1 cellular context compared by ENCODE assay signal in genomic region chr4:22500831-22501714, GRCh38.
A peak's percentile ranks its signal among the peaks of the same experiment; 100 is the strongest.
TF ChIP-seq lines count a peak whose summit lies in the region.

No MANE protein-coding gene starts in this region.

TF ChIP-seq in GM12878, 131 proteins besides CTCF, POLR2A, EP300 and RAD21 (continued from another document):
- TF ChIP-seq MLLT1 (IDR thresholded peaks at IDR 0.05) = peak; percentile 11; the same call in 1 of the 2 replicates
- no peak for TF ChIP-seq SRF (IDR thresholded peaks at IDR 0.05; ENCODE audit: low read depth in 2 of 2, low read length in 2 of 2)
TF ChIP-seq in GM12878: peak in this region for 19.
